Comparison of ENCODE assay signal across 1 cellular context in genomic region chr20:37343212-37343993, GRCh38.
TF ChIP-seq lines count a peak whose summit lies in the region.

No MANE protein-coding gene starts in this region.

TF ChIP-seq in HepG2, 621 proteins besides CTCF, POLR2A, EP300 and RAD21 (continued from another document):
- TF ChIP-seq TFE3 (CRISPR knock-in tag; IDR thresholded peaks at IDR 0.05) (peak; percentile 73; the same call in 1 of the 2 replicates), RFXANK (CRISPR knock-in tag; IDR thresholded peaks at IDR 0.05) (no peak), ZNF83 (CRISPR knock-in tag; IDR thresholded peaks at IDR 0.05; ENCODE audit: borderline replicate concordance) (peak; percentile 63; the same call in 1 of the 2 replicates), ZMYM2 (CRISPR knock-in tag; IDR thresholded peaks at IDR 0.05) (0 out of 2 replicates have a peak, but pooled peaks have one; percentile 34), GABPB1 (CRISPR knock-in tag; IDR thresholded peaks at IDR 0.05) (peak; percentile 45; the same call in 1 of the 2 replicates), RERE (CRISPR knock-in tag; IDR thresholded peaks at IDR 0.05; ENCODE audit: low read depth) (peak; percentile 18; the same call in 1 of the 2 replicates), HNF4A (CRISPR knock-in tag; IDR thresholded peaks at IDR 0.05) (peak; percentile 63), THAP7 (CRISPR knock-in tag; IDR thresholded peaks at IDR 0.05) (no peak), MEIS1 (CRISPR knock-in tag; IDR thresholded peaks at IDR 0.05; ENCODE audit: borderline replicate concordance) (no peak), SATB2 (CRISPR knock-in tag; IDR thresholded peaks at IDR 0.05) (0 out of 2 replicates have a peak, but pooled peaks have one; percentile 27), ZNF691 (CRISPR knock-in tag; IDR thresholded peaks at IDR 0.05; ENCODE audit: borderline replicate concordance, low read depth) (peak; percentile 72; the same call in 1 of the 2 replicates), ZBTB33 (CRISPR knock-in tag; IDR thresholded peaks at IDR 0.05) (peak; percentile 55), HNF1B (CRISPR knock-in tag; IDR thresholded peaks at IDR 0.05) (0 out of 2 replicates have a peak, but pooled peaks have one; percentile 20), NFKBIZ (CRISPR knock-in tag; IDR thresholded peaks at IDR 0.05) (peak; percentile 42; the same call in 1 of the 2 replicates), CREB1 (IDR thresholded peaks at IDR 0.05) (no peak), CREB1 (CRISPR knock-in tag; IDR thresholded peaks at IDR 0.05) (no peak), ZBTB38 (CRISPR knock-in tag; IDR thresholded peaks at IDR 0.05) (peak; percentile 54; the same call in 1 of the 2 replicates), CHCHD3 (CRISPR knock-in tag; IDR thresholded peaks at IDR 0.05) (0 out of 2 replicates have a peak, but pooled peaks have one; percentile 38), MEF2D (CRISPR knock-in tag; IDR thresholded peaks at IDR 0.05) (peak; percentile 67; the same call in 1 of the 2 replicates), KAT8 (CRISPR knock-in tag; IDR thresholded peaks at IDR 0.05) (no peak), ZNF205 (CRISPR knock-in tag; IDR thresholded peaks at IDR 0.05) (0 out of 2 replicates have a peak, but pooled peaks have one; percentile 18), DMAP1 (CRISPR knock-in tag; IDR thresholded peaks at IDR 0.05) (peak; percentile 59), TARDBP (CRISPR knock-in tag; IDR thresholded peaks at IDR 0.05) (0 out of 2 replicates have a peak, but pooled peaks have one; percentile 26), FOXP1 (IDR thresholded peaks at IDR 0.05) (no peak), FOXP1 (CRISPR knock-in tag; IDR thresholded peaks at IDR 0.05) (peak; percentile 30; the same call in 1 of the 2 replicates), CCAR2 (optimal IDR thresholded peaks at IDR 0.05; ENCODE audit: low read depth, low read length) (no peak), ZSCAN31 (CRISPR knock-in tag; IDR thresholded peaks at IDR 0.05; ENCODE audit: low read depth) (peak; percentile 62; the same call in 1 of the 2 replicates), GFI1 (CRISPR knock-in tag; IDR thresholded peaks at IDR 0.05; ENCODE audit: borderline replicate concordance) (no peak; the same call in 1 of the 2 replicates), ELK4 (CRISPR knock-in tag; IDR thresholded peaks at IDR 0.05; ENCODE audit: borderline replicate concordance) (no peak), RFX5 (IDR thresholded peaks at IDR 0.05; ENCODE audit: low read depth, low read length) (no peak), GZF1 (CRISPR knock-in tag; IDR thresholded peaks at IDR 0.05) (peak; percentile 67; the same call in 1 of the 2 replicates), SP5 (CRISPR knock-in tag; IDR thresholded peaks at IDR 0.05; ENCODE audit: borderline replicate concordance, low read depth) (peak; percentile 62; the same call in 1 of the 2 replicates), HOXA3 (CRISPR knock-in tag; IDR thresholded peaks at IDR 0.05) (peak; percentile 41; the same call in 1 of the 2 replicates), RXRA (CRISPR knock-in tag; IDR thresholded peaks at IDR 0.05) (peak; percentile 65; the same call in 1 of the 2 replicates), ZNF784 (CRISPR knock-in tag; IDR thresholded peaks at IDR 0.05; ENCODE audit: borderline replicate concordance) (no peak), ZNF891 (CRISPR knock-in tag; IDR thresholded peaks at IDR 0.05) (0 out of 2 replicates have a peak, but pooled peaks have one; percentile 60), KLF13 (CRISPR knock-in tag; IDR thresholded peaks at IDR 0.05) (peak; percentile 76; the same call in 1 of the 2 replicates), ZMYM4 (CRISPR knock-in tag; IDR thresholded peaks at IDR 0.05) (0 out of 2 replicates have a peak, but pooled peaks have one; percentile 25), KAT7 (CRISPR knock-in tag; IDR thresholded peaks at IDR 0.05; ENCODE audit: borderline replicate concordance) (no peak), ETV5 (CRISPR knock-in tag; IDR thresholded peaks at IDR 0.05; ENCODE audit: borderline replicate concordance) (peak; percentile 67; the same call in 1 of the 2 replicates), RARA (CRISPR knock-in tag; IDR thresholded peaks at IDR 0.05) (peak; percentile 17; the same call in 1 of the 2 replicates), HDAC2 (CRISPR knock-in tag; IDR thresholded peaks at IDR 0.05) (peak; percentile 64), BHLHE40 (IDR thresholded peaks at IDR 0.05; ENCODE audit: low read length) (peak; percentile 84), MTERF4 (CRISPR knock-in tag; IDR thresholded peaks at IDR 0.05) (peak; percentile 85), ZNF10 (CRISPR knock-in tag; IDR thresholded peaks at IDR 0.05; ENCODE audit: borderline replicate concordance, low read depth) (0 out of 2 replicates have a peak, but pooled peaks have one; percentile 89)
TF ChIP-seq in HepG2: peak in this region for 159.
